ENCODE assay signal across 1 cellular context in genomic region chr18:49564435-49564834, GRCh38.
TF ChIP-seq lines count a peak whose summit lies in the region.

No MANE protein-coding gene starts in this region.

TF ChIP-seq in liver, 16 proteins besides CTCF, POLR2A, EP300 and RAD21 (continued from another document):
- TF ChIP-seq REST (IDR thresholded peaks at IDR 0.05) (peak; percentile 63), ZBTB33 (IDR thresholded peaks at IDR 0.05) (peak; percentile 87)
